In genomic region chr3:173913985-173914421, GRCh38 we compare ENCODE assay signal across 20 cellular contexts.
DNase-seq lines count a peak whose midpoint lies in the region; ATAC-seq and TF ChIP-seq lines count a peak whose summit lies in the region.
"Had no signal": no experiment of that assay in that cellular context is flagged by ENCODE, and none has a peak within 500 bp of the region (broad histone marks: within the 10 kb centered on the region; RNA-seq: fewer than 3 reads in every experiment).

No MANE protein-coding gene starts in this region.

- no peak overlapping the region for H2AFZ ChIP-seq in osteoblast (ENCODE audit: low read length)
- H2AFZ ChIP-seq: PC-9 had no signal

- H3K4me3 ChIP-seq in ectodermal cell (ENCODE audit: insufficient read depth, low read depth, low read length) (no peak overlapping the region), osteoblast (ENCODE audit: insufficient read depth, low read length) (no peak overlapping the region)
- H3K4me3 ChIP-seq: heart left ventricle, PC-9, prostate gland, suprapubic skin had no signal

- H3K36me3 ChIP-seq in ectodermal cell (ENCODE audit: control insufficient read depth, insufficient read depth, low read length): no peaks in the 10 kb centered on the region
- no peaks in the 10 kb centered on the region for H3K36me3 ChIP-seq in osteoblast (ENCODE audit: insufficient read depth, low read length)
- H3K36me3 ChIP-seq: heart left ventricle, prostate gland, suprapubic skin had no signal

- ATAC-seq in GM19035 (IDR thresholded peaks at IDR 0.05; ENCODE audit: unreplicated experiment): no peak
- ATAC-seq: activated T-helper 17 cell treated with anti-CD3 and anti-CD28 coated beads, Interleukin-2, amount 50 U/mL, for 72 hours; natural killer cell had no signal

- DNase-seq in NCI-H2107 treated with DMSO at 0.1 percent for 48 hours (lab: John Stamatoyannopoulos, UW; ENCODE audit: unreplicated experiment) (peak; percentile 39), NCI-H2107 (lab: John Stamatoyannopoulos, UW) (no peak), NCI-H526 treated with DMSO at 0.1 percent for 48 hours (lab: John Stamatoyannopoulos, UW) (peak; percentile 58), osteoblast (ENCODE audit: insufficient read length, low spot score, missing footprints) (no peak), SIG-M5 (lab: John Stamatoyannopoulos, UW) (no peak), middle frontal gyrus (ENCODE audit: extremely low spot score, low spot score) (no peak)
- DNase-seq: 8988T; DMS153; effector memory CD4-positive, alpha-beta T cell; natural killer cell; NCI-H187 treated with DMSO at 0.1 percent for 48 hours; NCI-H524; PC-9; T-helper 9 cell had no signal

- TF ChIP-seq CTCF in osteoblast (IDR thresholded peaks at IDR 0.05; ENCODE audit: extremely low read depth, low read depth, low read length): no peak

- H3K4me2 ChIP-seq in osteoblast (ENCODE audit: insufficient read depth, low read length): no peak overlapping the region
- H3K4me2 ChIP-seq: PC-9 had no signal

- H3K4me1 ChIP-seq in ectodermal cell (ENCODE audit: control insufficient read depth, insufficient read depth, low read length) (peaks cover 32% of the 10 kb centered on the region), osteoblast (ENCODE audit: insufficient read depth, low read length) (peaks cover 16% of the 10 kb centered on the region)
- H3K4me1 ChIP-seq: prostate gland, suprapubic skin had no signal

- no peaks in the 10 kb centered on the region for H3K79me2 ChIP-seq in osteoblast (ENCODE audit: insufficient read depth, low read length)

- 56 to 64% methylated on average over 1 of the region's 1 CpG for WGBS in ectodermal cell, 2 experiments

- no peaks in the 10 kb centered on the region for H4K20me1 ChIP-seq in osteoblast (ENCODE audit: insufficient read depth, low read length)

- no peaks in the 10 kb centered on the region for H3K27me3 ChIP-seq in ectodermal cell (ENCODE audit: control insufficient read depth, insufficient read depth, low read length, poor library complexity, severe bottlenecking)
- H3K27me3 ChIP-seq in osteoblast (ENCODE audit: insufficient read depth, low read length): no peaks in the 10 kb centered on the region
- H3K27me3 ChIP-seq: heart left ventricle, suprapubic skin had no signal

- H3K27ac ChIP-seq in ectodermal cell (ENCODE audit: insufficient read depth, low read depth, low read length, poor library complexity, severe bottlenecking): peak overlapping the region; percentile 4
- peak overlapping the region; percentile 5 for H3K27ac ChIP-seq in osteoblast (ENCODE audit: low read depth, low read length)
- H3K27ac ChIP-seq: PC-9, prostate gland, suprapubic skin had no signal

- H3K9me3 ChIP-seq in ectodermal cell (ENCODE audit: control insufficient read depth, low read length) (no peaks in the 10 kb centered on the region), osteoblast (ENCODE audit: low read depth, low read length) (no peaks in the 10 kb centered on the region)
- H3K9me3 ChIP-seq: heart left ventricle, prostate gland, suprapubic skin had no signal

Comparison
In these comparisons a context has a peak if more than half of its experiments do, and no peak if none do; other contexts are left out.
1. DNase-seq: peak in NCI-H2107 treated with DMSO at 0.1 percent for 48 hours (single experiment) and NCI-H526 treated with DMSO at 0.1 percent for 48 hours (single experiment); none in NCI-H2107 (single experiment), osteoblast (single experiment), SIG-M5 (single experiment) and middle frontal gyrus (single experiment).